ENCODE assay signal across 19 cellular contexts in genomic region chr4:123446791-123447474, GRCh38. TPM values are rescaled to one million over a fixed set of nuclear protein-coding genes. Genes with fewer than 3 reads are reported as not detected.
DNase-seq lines count a peak whose midpoint lies in the region; ATAC-seq lines count a peak whose summit lies in the region.
"Had no signal": no experiment of that assay in that cellular context is flagged by ENCODE, and none has a peak within 500 bp of the region (broad histone marks: within the 10 kb centered on the region; RNA-seq: fewer than 3 reads in every experiment).

No MANE protein-coding gene starts in this region.

- peaks cover 70% of the 10 kb centered on the region for H3K4me1 Mint-ChIP-seq in activated CD8-positive, alpha-beta T cell treated with anti-CD3 and anti-CD28 coated beads, Interleukin-2, amount 10 ng/mL, durations not matched to agents 7 days and 5 days (ENCODE audit: low read depth)
- peaks cover 28 to 56% of the 10 kb centered on the region in 2 donors for H3K4me1 Mint-ChIP-seq in stimulated activated naive B cell treated with anti-CD40 and anti-IgM and Interleukin-4, amounts not matched to agents 10 μg/mL and 1 μg/mL and 100 μg/mL, for 72 hours

- CTCF ChIA-PET in activated CD8-positive, alpha-beta T cell treated with anti-CD3 and anti-CD28 coated beads, Interleukin-2, amount 10 ng/mL, durations not matched to agents 7 days and 5 days (lab: Charles Lee), result interaction anchor here (1.1 to 1.9 kb wide), 4 partner anchors 29 to 117 kb away, joined by 3 to 5 read pairs (median 3); no protein-coding TSS in a partner anchor

- H3K36me3 Mint-ChIP-seq in activated CD8-positive, alpha-beta T cell treated with anti-CD3 and anti-CD28 coated beads, Interleukin-2, amount 10 ng/mL, durations not matched to agents 7 days and 5 days (ENCODE audit: low read depth), result peaks cover 8% of the 10 kb centered on the region
- peaks cover 4% of the 10 kb centered on the region in 2 donors for H3K36me3 Mint-ChIP-seq in stimulated activated naive B cell treated with anti-CD40 and anti-IgM and Interleukin-4, amounts not matched to agents 10 μg/mL and 1 μg/mL and 100 μg/mL, for 72 hours

- peak overlapping the region; percentile 7 for H3K4me3 Mint-ChIP-seq in activated CD8-positive, alpha-beta T cell treated with anti-CD3 and anti-CD28 coated beads, Interleukin-2, amount 10 ng/mL, durations not matched to agents 7 days and 5 days
- peak overlapping the region; percentile 39 for H3K4me3 Mint-ChIP-seq in stimulated activated naive B cell treated with anti-CD40 and anti-IgM and Interleukin-4, amounts not matched to agents 10 μg/mL and 1 μg/mL and 100 μg/mL, for 72 hours
- H3K4me3 Mint-ChIP-seq: central memory CD8-positive, alpha-beta T cell had no signal

- peak; percentile 20 for ATAC-seq in activated CD8-positive, alpha-beta T cell treated with anti-CD3 and anti-CD28 coated beads, Interleukin-2, amount 10 ng/mL, durations not matched to agents 7 days and 5 days
- ATAC-seq in stimulated activated naive B cell treated with anti-CD40 and anti-IgM and Interleukin-4, amounts not matched to agents 10 μg/mL and 1 μg/mL and 100 μg/mL, for 72 hours (replicated peaks), result no peak
- ATAC-seq in GM19324 (IDR thresholded peaks at IDR 0.05; ENCODE audit: low FRiP score, unreplicated experiment) (no peak), HG03571 (IDR thresholded peaks at IDR 0.05; ENCODE audit: unreplicated experiment) (no peak)
- ATAC-seq: A549, left lobe of liver, PC-3 had no signal

- H3K27ac Mint-ChIP-seq in activated CD8-positive, alpha-beta T cell treated with anti-CD3 and anti-CD28 coated beads, Interleukin-2, amount 10 ng/mL, durations not matched to agents 7 days and 5 days, result peak overlapping the region; percentile 70
- H3K27ac Mint-ChIP-seq in stimulated activated naive B cell treated with anti-CD40 and anti-IgM and Interleukin-4, amounts not matched to agents 10 μg/mL and 1 μg/mL and 100 μg/mL, for 72 hours, result peak overlapping the region; percentile 16

- peak; percentile 21 to 80 (median 34) for DNase-seq in NCI-H1417 (lab: John Stamatoyannopoulos, UW)
- DNase-seq in NCI-H1417 treated with DMSO at 0.1 percent for 48 hours (lab: John Stamatoyannopoulos, UW), result no peak
- DNase-seq in NCI-H1436 treated with DMSO at 0.1 percent for 48 hours (lab: John Stamatoyannopoulos, UW), result peak; percentile 22
- no peak for DNase-seq in activated CD8-positive, alpha-beta T cell treated with anti-CD3 and anti-CD28 coated beads, Interleukin-2, amount 10 ng/mL, durations not matched to agents 7 days and 5 days
- DNase-seq in stimulated activated naive B cell treated with anti-CD40 and anti-IgM and Interleukin-4, amounts not matched to agents 10 μg/mL and 1 μg/mL and 100 μg/mL, for 72 hours, result no peak
- no peak for DNase-seq in activated naive CD4-positive, alpha-beta T cell treated with Interleukin-2 at 50 U/mL for 16 hours
- DNase-seq: activated CD4-positive, alpha-beta T cell treated with anti-CD3 and anti-CD28 coated beads, Interleukin-2, amount 50 U/mL, for 4 hours; amniotic stem cell; GF-D8; Kasumi-1; NCI-H2171 treated with DMSO at 0.1 percent for 48 hours; PC-3; SK-N-SH; stimulated activated CD4-positive, alpha-beta T cell treated with anti-CD3 and anti-CD28 coated beads, Interleukin-4, amount 100 ng/mL, for 4 hours had no signal

- no peaks in the 10 kb centered on the region for H3K9me3 Mint-ChIP-seq in activated CD8-positive, alpha-beta T cell treated with anti-CD3 and anti-CD28 coated beads, Interleukin-2, amount 10 ng/mL, durations not matched to agents 7 days and 5 days (ENCODE audit: insufficient read depth)
- peaks cover 2 to 4% of the 10 kb centered on the region in 2 donors for H3K9me3 Mint-ChIP-seq in stimulated activated naive B cell treated with anti-CD40 and anti-IgM and Interleukin-4, amounts not matched to agents 10 μg/mL and 1 μg/mL and 100 μg/mL, for 72 hours
- H3K9me3 Mint-ChIP-seq: central memory CD8-positive, alpha-beta T cell had no signal

- H3K27me3 Mint-ChIP-seq in activated CD8-positive, alpha-beta T cell treated with anti-CD3 and anti-CD28 coated beads, Interleukin-2, amount 10 ng/mL, durations not matched to agents 7 days and 5 days (ENCODE audit: low read depth), result no peaks in the 10 kb centered on the region
- no peaks in the 10 kb centered on the region for H3K27me3 Mint-ChIP-seq in stimulated activated naive B cell treated with anti-CD40 and anti-IgM and Interleukin-4, amounts not matched to agents 10 μg/mL and 1 μg/mL and 100 μg/mL, for 72 hours
- H3K27me3 Mint-ChIP-seq: central memory CD8-positive, alpha-beta T cell had no signal

- POLR2A ChIA-PET in activated CD8-positive, alpha-beta T cell treated with anti-CD3 and anti-CD28 coated beads, Interleukin-2, amount 10 ng/mL, durations not matched to agents 7 days and 5 days (lab: Charles Lee), result no interaction called here

RNA-seq across cellular contexts. Expression of gene SPRY1, which starts 50.3 kb away (rescaled TPM):
- total RNA-seq in activated CD8-positive, alpha-beta T cell treated with anti-CD3 and anti-CD28 coated beads, Interleukin-2, amount 10 ng/mL, durations not matched to agents 7 days and 5 days, result 10 to 100 TPM; 50.7 to 53.2 TPM

Comparison
In these comparisons a context has a peak if more than half of its experiments do, and no peak if none do; other contexts are left out.
1. DNase-seq: peak in NCI-H1417 (3 of 3) and NCI-H1436 treated with DMSO at 0.1 percent for 48 hours (single experiment); none in NCI-H1417 treated with DMSO at 0.1 percent for 48 hours (single experiment), activated CD8-positive, alpha-beta T cell treated with anti-CD3 and anti-CD28 coated beads, Interleukin-2, amount 10 ng/mL, durations not matched to agents 7 days and 5 days (single experiment), stimulated activated naive B cell treated with anti-CD40 and anti-IgM and Interleukin-4, amounts not matched to agents 10 μg/mL and 1 μg/mL and 100 μg/mL, for 72 hours (single experiment) and activated naive CD4-positive, alpha-beta T cell treated with Interleukin-2 at 50 U/mL for 16 hours (single experiment).